Comparison of ENCODE assay signal across 8 cellular contexts in the genomic region with DNA sequence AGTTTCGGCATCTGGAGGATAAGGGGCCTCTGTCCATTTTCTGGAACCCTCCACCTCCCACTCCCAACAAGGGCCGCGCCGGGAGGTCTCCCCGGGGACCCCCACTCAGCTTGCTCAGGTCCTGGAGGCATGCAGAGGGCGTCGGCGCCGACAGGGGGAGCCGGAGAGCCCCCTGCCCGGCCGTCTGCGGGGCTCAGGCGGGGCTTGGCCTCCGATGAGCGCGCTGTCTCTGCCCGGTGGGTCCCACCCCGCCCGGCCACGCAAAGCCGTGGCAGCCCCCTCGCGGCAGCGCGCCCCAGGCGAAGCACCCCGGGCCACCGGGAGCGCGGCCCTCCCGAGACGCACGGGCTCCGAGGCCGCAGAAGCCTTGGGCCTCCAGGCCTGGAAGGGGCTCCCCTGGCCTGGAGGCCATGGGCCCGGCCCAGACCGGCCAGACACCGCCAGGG.
A peak's percentile ranks its signal among the peaks of the same experiment; 100 is the strongest.
DNase-seq lines count a peak whose midpoint lies in the region; ATAC-seq, FAIRE-seq and TF ChIP-seq lines count a peak whose summit lies in the region.

No MANE protein-coding gene starts in this region.

- peak overlapping the region; percentile 80 to 85 for H3K4me2 ChIP-seq in H1 (ENCODE audit: insufficient read depth in 1 of 2, low read depth in 2 of 2, low read length in 2 of 2)
- H3K4me2 ChIP-seq in osteoblast (ENCODE audit: insufficient read depth, low read length) = no peak overlapping the region

- TF ChIP-seq CTCF in H1 (IDR thresholded peaks at IDR 0.05; ENCODE audit: control extremely low read depth in 1 of 3, insufficient read depth in 1 of 3, low read depth in 1 of 3, low read length in 3 of 3) = peak; percentile 74 to 85 (median 79)
- peak; percentile 31 for TF ChIP-seq CTCF in mucosa of descending colon (IDR thresholded peaks at IDR 0.05)
- TF ChIP-seq CTCF in osteoblast (IDR thresholded peaks at IDR 0.05; ENCODE audit: extremely low read depth, low read depth, low read length) = no peak

- no peak overlapping the region for H3K23ac ChIP-seq in H1 (ENCODE audit: insufficient read length)

- no peak for TF ChIP-seq EP300 in H1 (IDR thresholded peaks at IDR 0.05; ENCODE audit: borderline replicate concordance in 1 of 2, low read depth in 2 of 2, low read length in 2 of 2)

- H3K56ac ChIP-seq in H1 (replicated peaks; ENCODE audit: insufficient read length, low read depth, low read length) = no peak overlapping the region

- no peak overlapping the region for H2BK12ac ChIP-seq in H1 (ENCODE audit: low read depth, low read length)

- no peak overlapping the region for H4K91ac ChIP-seq in H1 (replicated peaks; ENCODE audit: insufficient read length, low read length)

- peak overlapping the region; percentile 34 to 77 (median 42); a peak in 7 of 8 replicates for H3K4me3 ChIP-seq in H1 (ENCODE audit: extremely low read depth in 1 of 4, insufficient read depth in 2 of 4, low read depth in 3 of 4, low read length in 4 of 4)
- H3K4me3 ChIP-seq in mucosa of descending colon = no peak overlapping the region
- no peak overlapping the region for H3K4me3 ChIP-seq in osteoblast (ENCODE audit: insufficient read depth, low read length)

- ATAC-seq in HG02759 (IDR thresholded peaks at IDR 0.05; ENCODE audit: unreplicated experiment) (peak; percentile 57), mucosa of descending colon (peak; percentile 50), GM21786 (IDR thresholded peaks at IDR 0.05; ENCODE audit: unreplicated experiment) (no peak)

- FAIRE-seq in H1 (lab: Jason Lieb, UNC) = no peak

- TF ChIP-seq RAD21 in H1 (IDR thresholded peaks at IDR 0.05 in 1 of 2, conservative IDR thresholded peaks at IDR 0.05 in 1 of 2; ENCODE audit: low read depth in 2 of 2, low read length in 2 of 2) = peak; percentile 60 to 68

- H2BK15ac ChIP-seq in H1 (ENCODE audit: low read length) = no peak overlapping the region

- WGBS in H1 (ENCODE audit: extremely low coverage in 1 of 2, insufficient coverage in 1 of 2, insufficient read length in 1 of 2, insufficient replicate concordance in 2 of 2, low coverage in 1 of 2, low lambda C conversion rate in 2 of 2, missing lambda C conversion rate in 1 of 2), 2 experiments = 6% methylated on average over 22 of the region's 39 CpGs; no CpG with 5 or more reads in 1 of the 2 experiments

- H3K9me3 ChIP-seq in H1 (ENCODE audit: insufficient read depth in 2 of 2, low read depth in 1 of 2, low read length in 1 of 2) (no peaks in the 10 kb centered on the region), mucosa of descending colon (no peaks in the 10 kb centered on the region), osteoblast (ENCODE audit: low read depth, low read length) (no peaks in the 10 kb centered on the region)

- H3K4me1 ChIP-seq in H1 (replicated peaks in 1 of 4; ENCODE audit: control insufficient read depth in 3 of 4, insufficient read depth in 4 of 4, low read length in 3 of 4) = peaks cover 0 to 15% (median 10%) of the 10 kb centered on the region in 4 experiments; a peak in 6 of 7 replicates
- H3K4me1 ChIP-seq in mucosa of descending colon (ENCODE audit: low read depth) = peaks cover 13% of the 10 kb centered on the region
- peaks cover 2% of the 10 kb centered on the region for H3K4me1 ChIP-seq in osteoblast (ENCODE audit: insufficient read depth, low read length)

- no peak overlapping the region for H3K4ac ChIP-seq in H1 (replicated peaks; ENCODE audit: insufficient read length, low read depth, low read length)

- intact Hi-C loops in mucosa of descending colon (cut with DNase I, micrococcal nuclease) = no loop called here

- H2AK5ac ChIP-seq in H1 (ENCODE audit: low read depth, low read length) = no peak overlapping the region

- H4K20me1 ChIP-seq in H1 (replicated peaks in 1 of 2; ENCODE audit: control insufficient read depth in 1 of 2, insufficient read depth in 2 of 2, low read length in 2 of 2) (peaks cover 0 to 2% of the 10 kb centered on the region in 2 experiments), osteoblast (ENCODE audit: insufficient read depth, low read length) (no peaks in the 10 kb centered on the region)

- H3K36me3 ChIP-seq in H1 (ENCODE audit: control insufficient read depth in 2 of 4, insufficient read depth in 4 of 4, low read length in 3 of 4) (no peaks in the 10 kb centered on the region), mucosa of descending colon (ENCODE audit: low read depth) (no peaks in the 10 kb centered on the region), osteoblast (ENCODE audit: insufficient read depth, low read length) (no peaks in the 10 kb centered on the region)

- H2BK20ac ChIP-seq in H1 (ENCODE audit: low read length) = no peak overlapping the region

- TF ChIP-seq POLR2A in H1 (IDR thresholded peaks at IDR 0.05; ENCODE audit: control extremely low read depth in 1 of 2, low read depth in 2 of 2, low read length in 2 of 2) = no peak

- H3K27ac ChIP-seq in H1 (ENCODE audit: low read depth, low read length) = no peak overlapping the region
- H3K27ac ChIP-seq in osteoblast (ENCODE audit: low read depth, low read length) = no peak overlapping the region

- no peak overlapping the region for H2BK120ac ChIP-seq in H1 (replicated peaks; ENCODE audit: low read depth, low read length)

- H3K27me3 ChIP-seq in H1 (replicated peaks in 1 of 4; ENCODE audit: control insufficient read depth in 3 of 4, extremely low read depth in 1 of 4, insufficient read depth in 3 of 4, low read length in 3 of 4) (peaks cover 23 to 52% (median 51%) of the 10 kb centered on the region in 4 experiments), osteoblast (ENCODE audit: insufficient read depth, low read length) (peaks cover 34% of the 10 kb centered on the region)

- H2AFZ ChIP-seq in H1 (ENCODE audit: low read length) (no peak overlapping the region), osteoblast (ENCODE audit: low read length) (no peak overlapping the region)

- no peak overlapping the region for H3K14ac ChIP-seq in H1 (ENCODE audit: insufficient read length)

- H4K8ac ChIP-seq in H1 (ENCODE audit: extremely low read depth, insufficient read depth, low read length) = no peak overlapping the region

- POLR2A ChIA-PET in H1 (lab: Charles Lee; ENCODE audit: partially characterized antibody) = no interaction called here

- no peaks in the 10 kb centered on the region for H3K79me1 ChIP-seq in H1 (ENCODE audit: low read depth, low read length)

- H2BK5ac ChIP-seq in H1 (ENCODE audit: low read depth, low read length) = no peak overlapping the region

- H3K79me2 ChIP-seq in H1 (ENCODE audit: control insufficient read depth in 1 of 2, insufficient read depth in 2 of 2, low read length in 2 of 2) (no peaks in the 10 kb centered on the region), osteoblast (ENCODE audit: insufficient read depth, low read length) (no peaks in the 10 kb centered on the region)

- peak; percentile 74 for DNase-seq in D341Med (ENCODE audit: low spot score)
- DNase-seq in H1 (ENCODE audit: low read depth in 1 of 2, low spot score in 2 of 2) = peak in 1 of 2 experiments; percentile 90
- DNase-seq in mucosa of descending colon = peak in 2 of 3 donors; percentile 23 to 31
- DNase-seq in activated CD4-positive, CD25-positive, alpha-beta regulatory T cell treated with anti-CD3 and anti-CD28 coated beads, Interleukin-2, amount 50 U/mL, for 72 hours = no peak
- DNase-seq in NCI-H446 treated with DMSO at 0.1 percent for 48 hours (lab: John Stamatoyannopoulos, UW) = no peak
- no peak for DNase-seq in osteoblast (ENCODE audit: insufficient read length, low spot score, missing footprints)

- H3K18ac ChIP-seq in H1 (ENCODE audit: extremely low read depth, low read length) = no peak overlapping the region

- H3K23me2 ChIP-seq in H1 (ENCODE audit: low read depth, low read length) = peaks cover 12% of the 10 kb centered on the region; the same call in 1 of the 2 replicates

- CTCF ChIA-PET in H1 (lab: Charles Lee; ENCODE audit: partially characterized antibody) = interaction anchor here (1.0 to 1.3 kb wide), 6 partner anchors 11 to 356 kb away, joined by 3 to 5 read pairs (median 3); no protein-coding TSS in a partner anchor

- no peak overlapping the region for H4K5ac ChIP-seq in H1 (ENCODE audit: insufficient read length, low read depth, low read length)

- H3K9ac ChIP-seq in H1 (replicated peaks in 1 of 4; ENCODE audit: extremely low read depth in 1 of 4, low read depth in 3 of 4, low read length in 3 of 4) = no peak overlapping the region

TF ChIP-seq in H1, 55 proteins besides CTCF, POLR2A, EP300 and RAD21:
- TF ChIP-seq KDM4A (IDR thresholded peaks at IDR 0.05; ENCODE audit: low read depth, low read length, severe bottlenecking) (peak; percentile 79), SIX5 (IDR thresholded peaks at IDR 0.05; ENCODE audit: low read depth, low read length) (no peak), NRF1 (IDR thresholded peaks at IDR 0.05; ENCODE audit: low read depth, low read length) (no peak)

Comparison
In these comparisons a context has a peak if more than half of its experiments do, and no peak if none do; other contexts are left out.
1. DNase-seq: peak in D341Med (single experiment) and mucosa of descending colon (2 of 3); none in activated CD4-positive, CD25-positive, alpha-beta regulatory T cell treated with anti-CD3 and anti-CD28 coated beads, Interleukin-2, amount 50 U/mL, for 72 hours (single experiment), NCI-H446 treated with DMSO at 0.1 percent for 48 hours (single experiment) and osteoblast (single experiment).
2. H3K4me3 ChIP-seq: peak in H1 (4 of 4); none in mucosa of descending colon (single experiment) and osteoblast (single experiment).